8 cellular contexts compared by ENCODE assay signal in the genomic region with DNA sequence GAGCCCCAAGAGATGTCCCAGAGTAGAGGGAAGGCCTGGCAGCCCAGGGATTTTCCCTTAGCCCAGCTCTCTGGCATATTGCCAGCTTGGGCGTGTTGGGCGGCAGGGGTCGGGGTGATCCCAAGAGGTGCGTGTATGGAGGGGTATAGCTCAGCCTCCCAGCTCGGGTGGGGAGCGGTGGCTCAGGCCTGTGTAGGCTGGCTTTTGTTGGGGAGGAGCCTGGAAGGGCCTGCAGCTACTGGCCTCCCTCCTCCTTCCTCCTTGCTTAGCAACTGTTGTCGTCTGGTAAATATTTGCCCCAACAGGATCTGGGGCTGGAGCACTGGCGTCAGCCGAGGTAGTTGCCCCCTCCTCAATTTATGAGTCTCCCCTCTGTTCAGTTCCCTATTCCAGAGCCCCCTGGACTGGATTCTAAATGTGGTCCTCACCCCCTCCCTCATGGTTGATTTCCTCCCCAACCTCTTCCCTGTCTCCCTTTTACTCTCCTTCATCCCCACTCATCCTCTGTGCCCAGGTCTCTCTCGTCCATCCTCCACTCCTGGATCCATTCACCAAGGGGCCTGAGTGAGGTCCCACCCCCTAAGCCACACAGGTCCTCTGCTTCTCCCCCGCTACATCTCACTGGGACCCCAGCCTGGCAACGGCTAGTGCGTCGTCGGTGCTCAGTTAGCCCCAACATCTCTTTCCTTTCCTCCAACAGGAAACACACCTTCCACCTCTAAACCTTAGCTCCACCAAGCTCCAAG. TPM values are rescaled to one million over a fixed set of nuclear protein-coding genes. Genes with fewer than 3 reads are reported as not detected.
A peak's percentile ranks its signal among the peaks of the same experiment; 100 is the strongest.
DNase-seq lines count a peak whose midpoint lies in the region; ATAC-seq and TF ChIP-seq lines count a peak whose summit lies in the region.

No MANE protein-coding gene starts in this region.

- DNase-seq in NCI-H1092 (lab: John Stamatoyannopoulos, UW) (peak; percentile 13), NCI-H1092 treated with DMSO at 0.1 percent for 48 hours (lab: John Stamatoyannopoulos, UW) (no peak), NCI-H1694 (lab: John Stamatoyannopoulos, UW) (peak; percentile 54), fibroblast of gingiva (ENCODE audit: low read depth) (peak; percentile 99), omental fat pad (ENCODE audit: low spot score) (peak; percentile 85)
- DNase-seq in activated T-cell treated with anti-CD3 and anti-CD28 coated beads, Interleukin-2, amount 50 U/mL, for 4 hours, result no peak
- DNase-seq in activated CD4-positive, CD25-positive, alpha-beta regulatory T cell treated with anti-CD3 and anti-CD28 coated beads, Interleukin-2, amount 50 U/mL, for 72 hours, result no peak

- H3K36me3 Mint-ChIP-seq in activated T-cell treated with anti-CD3 and anti-CD28 coated beads, Interleukin-2, amount 50 U/mL, for 4 hours (ENCODE audit: insufficient read depth), result no peaks in the 10 kb centered on the region

- H3K4me3 Mint-ChIP-seq in activated T-cell treated with anti-CD3 and anti-CD28 coated beads, Interleukin-2, amount 50 U/mL, for 4 hours, result peak overlapping the region; percentile 24

- peaks cover 2% of the 10 kb centered on the region for H3K27me3 Mint-ChIP-seq in activated T-cell treated with anti-CD3 and anti-CD28 coated beads, Interleukin-2, amount 50 U/mL, for 4 hours (ENCODE audit: low read depth)

- H3K9me3 Mint-ChIP-seq in activated T-cell treated with anti-CD3 and anti-CD28 coated beads, Interleukin-2, amount 50 U/mL, for 4 hours, result no peaks in the 10 kb centered on the region

- ATAC-seq in activated T-cell treated with anti-CD3 and anti-CD28 coated beads, Interleukin-2, amount 50 U/mL, for 4 hours, result no peak
- ATAC-seq in omental fat pad (ENCODE audit: low FRiP score) (peak; percentile 68), HG02571 (IDR thresholded peaks at IDR 0.05; ENCODE audit: unreplicated experiment) (no peak)

- H3K4me1 Mint-ChIP-seq in activated T-cell treated with anti-CD3 and anti-CD28 coated beads, Interleukin-2, amount 50 U/mL, for 4 hours (ENCODE audit: low read depth), result peaks cover 59% of the 10 kb centered on the region

- no peak for TF ChIP-seq CTCF in omental fat pad (IDR thresholded peaks at IDR 0.05)

RNA-seq across cellular contexts. Expression of a gene that starts 10.3 kb away (rescaled TPM):
- 100 to 1,000 TPM; 113 to 162 (median 124) TPM for total RNA-seq in activated T-cell treated with anti-CD3 and anti-CD28 coated beads, Interleukin-2, amount 50 U/mL, for 4 hours
- 1,000 to 10,000 TPM in 1 of 4 donors, 100 to 1,000 TPM in 3; 288 to 1,820 (median 589) TPM for total RNA-seq in omental fat pad

RNA-seq across cellular contexts. Expression of a gene that starts 22.0 kb away (rescaled TPM):
- total RNA-seq in activated T-cell treated with anti-CD3 and anti-CD28 coated beads, Interleukin-2, amount 50 U/mL, for 4 hours, result under 1 TPM; 0.50 to 0.66 (median 0.57) TPM
- under 1 TPM; 0.56 to 0.96 (median 0.66) TPM for total RNA-seq in omental fat pad

RNA-seq across cellular contexts. Expression of a gene that starts 43.3 kb away (rescaled TPM):
- total RNA-seq in activated T-cell treated with anti-CD3 and anti-CD28 coated beads, Interleukin-2, amount 50 U/mL, for 4 hours, result under 1 TPM; 0.61 to 0.79 (median 0.63) TPM
- total RNA-seq in omental fat pad, result under 1 TPM in 1 of 4 donors, not detected in 3; 0.84 TPM

RNA-seq across cellular contexts. Expression of a gene that starts 49.1 kb away (rescaled TPM):
- 10 to 100 TPM; 31.7 to 51.5 (median 37.1) TPM for total RNA-seq in activated T-cell treated with anti-CD3 and anti-CD28 coated beads, Interleukin-2, amount 50 U/mL, for 4 hours
- 10 to 100 TPM in 3 of 4 donors, 1 to 10 TPM in 1; 4.1 to 99.1 (median 24.6) TPM for total RNA-seq in omental fat pad

RNA-seq across cellular contexts. Expression of a gene that starts 49.7 kb away (rescaled TPM):
- total RNA-seq in activated T-cell treated with anti-CD3 and anti-CD28 coated beads, Interleukin-2, amount 50 U/mL, for 4 hours, result 10 to 100 TPM; 56.6 to 62.3 (median 59.2) TPM
- 10 to 100 TPM; 45.8 to 74.3 (median 65.0) TPM for total RNA-seq in omental fat pad

Comparison
In these comparisons a context has a peak if more than half of its experiments do, and no peak if none do; other contexts are left out.
1. DNase-seq: peak in NCI-H1092 (single experiment), NCI-H1694 (single experiment), fibroblast of gingiva (single experiment) and omental fat pad (single experiment); none in NCI-H1092 treated with DMSO at 0.1 percent for 48 hours (single experiment), activated T-cell treated with anti-CD3 and anti-CD28 coated beads, Interleukin-2, amount 50 U/mL, for 4 hours (single experiment) and activated CD4-positive, CD25-positive, alpha-beta regulatory T cell treated with anti-CD3 and anti-CD28 coated beads, Interleukin-2, amount 50 U/mL, for 72 hours (single experiment).